Comparison of ENCODE assay signal across 17 cellular contexts in the genomic region with DNA sequence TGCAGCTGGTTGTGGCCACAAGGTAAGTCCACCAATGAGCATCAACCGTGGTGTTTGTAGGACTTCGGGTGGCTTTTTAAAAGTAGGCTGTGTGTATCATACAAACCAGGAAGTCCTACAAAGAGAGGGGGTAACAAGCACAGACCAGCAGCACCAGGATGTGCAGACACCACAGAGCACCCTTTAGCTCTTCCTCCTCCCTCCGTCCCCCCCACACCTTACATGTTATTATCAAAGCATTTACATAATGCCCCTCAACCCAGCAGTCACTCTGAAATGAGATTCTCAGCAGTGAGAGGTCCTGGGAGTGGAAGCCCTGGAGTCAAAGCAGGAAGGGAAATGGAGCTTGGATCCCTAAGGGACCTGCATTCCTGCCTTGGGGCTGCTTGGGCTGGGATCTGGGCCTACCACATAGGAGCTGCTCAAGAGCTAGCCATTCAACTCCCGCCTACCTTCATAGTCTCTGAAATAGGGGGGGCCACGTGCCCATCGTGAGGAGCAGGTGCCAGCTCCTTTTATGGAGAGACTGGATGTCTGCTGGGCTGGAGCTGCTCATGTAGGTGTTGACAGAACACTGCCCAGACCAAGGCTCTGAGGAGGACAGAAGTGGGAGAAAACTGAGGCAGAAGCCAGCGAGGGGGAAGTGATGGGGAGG.
A peak's percentile ranks its signal among the peaks of the same experiment; 100 is the strongest.
DNase-seq lines count a peak whose midpoint lies in the region; ATAC-seq and TF ChIP-seq lines count a peak whose summit lies in the region.
"Had no signal": no experiment of that assay in that cellular context is flagged by ENCODE, and none has a peak within 500 bp of the region (broad histone marks: within the 10 kb centered on the region; RNA-seq: fewer than 3 reads in every experiment).

No MANE protein-coding gene starts in this region.

- ATAC-seq in sciatic nerve (no peak), left lobe of liver (no peak), HG03342 (IDR thresholded peaks at IDR 0.05; ENCODE audit: unreplicated experiment) (no peak)
- ATAC-seq: GM12878, SK-N-SH treated with all-trans-retinoic acid at 6 μM for 48 hours had no signal

- DNase-seq in activated gamma-delta T cell treated with Interleukin-2 at 50 U/mL for 16 hours (peak; percentile 39), activated gamma-delta T cell (lab: John Stamatoyannopoulos, UW) (no peak), NCI-H2029 treated with DMSO at 0.1 percent for 48 hours (lab: John Stamatoyannopoulos, UW) (peak; percentile 46), endodermal cell (peak; percentile 41), sciatic nerve (ENCODE audit: low spot score) (peak; percentile 28), left lobe of liver (ENCODE audit: low spot score) (no peak), NCI-H446 (lab: John Stamatoyannopoulos, UW) (no peak)
- DNase-seq: activated CD4-positive, alpha-beta T cell treated with anti-CD3 and anti-CD28 coated beads for 4 hours; activated naive CD4-positive, alpha-beta T cell treated with Interleukin-2 at 50 U/mL for 16 hours; CD4-positive, alpha-beta memory T cell; hypothalamus; NCI-H226; ovary had no signal

- no peak overlapping the region for H3K27ac Mint-ChIP-seq in endodermal cell

- H3K27me3 ChIP-seq in endodermal cell (ENCODE audit: control insufficient read depth, insufficient read depth, low read length, poor library complexity, severe bottlenecking) = no peaks in the 10 kb centered on the region
- H3K27me3 ChIP-seq: ascending aorta, ovary had no signal

- H3K9me3 ChIP-seq in endodermal cell (ENCODE audit: control insufficient read depth, low read length) = peaks cover 8% of the 10 kb centered on the region
- H3K9me3 ChIP-seq: ascending aorta, ovary had no signal

- TF ChIP-seq CTCF in endodermal cell (conservative IDR thresholded peaks at IDR 0.05) = no peak

- H3K9me3 Mint-ChIP-seq in endodermal cell = peaks cover 3% of the 10 kb centered on the region

- H3K27me3 Mint-ChIP-seq in endodermal cell (ENCODE audit: insufficient read depth) = peaks cover 5% of the 10 kb centered on the region

- H3K36me3 Mint-ChIP-seq in endodermal cell (ENCODE audit: low read depth) = no peaks in the 10 kb centered on the region
- H3K36me3 Mint-ChIP-seq: CD4-positive, alpha-beta memory T cell had no signal

- peaks cover 9% of the 10 kb centered on the region for H3K4me1 Mint-ChIP-seq in endodermal cell

- H3K9ac ChIP-seq in endodermal cell (ENCODE audit: extremely low read depth, low read length, poor library complexity, severe bottlenecking) = no peak overlapping the region

- intact Hi-C loops in sciatic nerve (cut with DNase I) = no loop called here

- 92 to 93% methylated on average over 5 to 7 of the region's 7 CpGs for WGBS in endodermal cell (ENCODE audit: insufficient coverage in 1 of 2, insufficient read length in 1 of 2), 2 experiments

- H3K36me3 ChIP-seq in endodermal cell (ENCODE audit: control insufficient read depth, insufficient read depth, low read length) = no peaks in the 10 kb centered on the region
- H3K36me3 ChIP-seq: ascending aorta, ovary had no signal

- H3K4me3 Mint-ChIP-seq in endodermal cell = no peak overlapping the region
- H3K4me3 Mint-ChIP-seq: CD4-positive, alpha-beta memory T cell had no signal

- H3K4me3 ChIP-seq in endodermal cell (ENCODE audit: low read length) = no peak overlapping the region
- H3K4me3 ChIP-seq: ascending aorta, GM12878, ovary had no signal

- no peak overlapping the region for H3K27ac ChIP-seq in endodermal cell (ENCODE audit: low read depth, low read length)
- H3K27ac ChIP-seq: ascending aorta, ovary had no signal

- H3K4me1 ChIP-seq in endodermal cell (ENCODE audit: control insufficient read depth, insufficient read depth, low read length) = no peaks in the 10 kb centered on the region
- H3K4me1 ChIP-seq: ascending aorta had no signal

Comparison
In these comparisons a context has a peak if more than half of its experiments do, and no peak if none do; other contexts are left out.
1. DNase-seq: peak in activated gamma-delta T cell treated with Interleukin-2 at 50 U/mL for 16 hours (single experiment), NCI-H2029 treated with DMSO at 0.1 percent for 48 hours (single experiment), endodermal cell (single experiment) and sciatic nerve (single experiment); none in activated gamma-delta T cell (single experiment), left lobe of liver (single experiment) and NCI-H446 (0 of 2).